In the genomic region with DNA sequence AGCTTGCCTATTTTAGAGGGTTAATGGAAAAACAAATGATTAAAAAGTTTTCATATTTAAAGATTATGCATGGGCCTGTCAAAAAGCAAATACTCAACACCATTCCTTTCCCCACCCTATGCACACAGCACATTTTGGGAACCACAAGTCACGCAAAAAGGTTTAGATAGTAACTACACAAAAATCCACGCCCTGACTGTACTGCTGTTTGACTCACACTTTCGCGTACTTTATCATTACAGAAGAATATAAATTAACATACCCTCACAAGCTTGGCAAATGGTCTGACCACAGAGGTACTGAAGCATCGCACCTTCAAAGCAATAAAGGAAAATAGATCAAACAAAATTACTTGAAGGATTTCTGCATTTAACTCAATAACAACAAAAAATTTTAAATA, we compare ENCODE assay signal across 9 cellular contexts. TPM values are rescaled to one million over a fixed set of nuclear protein-coding genes. Genes with fewer than 3 reads are reported as not detected.
A peak's percentile ranks its signal among the peaks of the same experiment; 100 is the strongest.
DNase-seq lines count a peak whose midpoint lies in the region; ATAC-seq and TF ChIP-seq lines count a peak whose summit lies in the region.
"Had no signal": no experiment of that assay in that cellular context is flagged by ENCODE, and none has a peak within 500 bp of the region (broad histone marks: within the 10 kb centered on the region; RNA-seq: fewer than 3 reads in every experiment).

No MANE protein-coding gene starts in this region.

- ATAC-seq in PC-3 (peak; percentile 15), gastrocnemius medialis (no peak), HG03432 (IDR thresholded peaks at IDR 0.05; ENCODE audit: unreplicated experiment) (no peak), HG02610 (IDR thresholded peaks at IDR 0.05; ENCODE audit: unreplicated experiment) (no peak)

- TF ChIP-seq POLR2A in gastrocnemius medialis (IDR thresholded peaks at IDR 0.05): no peak

- H3K27me3 ChIP-seq in PC-3 (ENCODE audit: low read length): no peaks in the 10 kb centered on the region
- no peaks in the 10 kb centered on the region for H3K27me3 ChIP-seq in gastrocnemius medialis
- H3K27me3 ChIP-seq: pancreas had no signal

- H3K27ac ChIP-seq in PC-3 (ENCODE audit: low read length) (peak overlapping the region; percentile 36), gastrocnemius medialis (peak overlapping the region; percentile 88 to 93 (median 92))
- H3K27ac ChIP-seq: pancreas had no signal

- CTCF ChIA-PET in activated CD4-positive, alpha-beta T cell treated with anti-CD3 and anti-CD28 coated beads, Interleukin-2, amount 10 ng/mL, durations not matched to agents 7 days and 5 days (lab: Charles Lee): interaction anchor here (1.2 kb wide), 2 partner anchors 10 to 160 kb away, joined by 3 to 4 read pairs; no protein-coding TSS in a partner anchor
- CTCF ChIA-PET in PC-3 (lab: Charles Lee): interaction anchor here (0.6 kb wide), 1 partner anchor 694 kb away, joined by 4 read pairs; no protein-coding TSS in a partner anchor

- peak overlapping the region; percentile 99 for H3K4me3 Mint-ChIP-seq in activated CD4-positive, alpha-beta T cell treated with anti-CD3 and anti-CD28 coated beads, Interleukin-2, amount 10 ng/mL, durations not matched to agents 7 days and 5 days

- H4K20me1 ChIP-seq in PC-3 (ENCODE audit: low read length): no peaks in the 10 kb centered on the region

- no peak overlapping the region for H2AFZ ChIP-seq in PC-3 (ENCODE audit: low read length)

- in situ Hi-C loops in gastrocnemius medialis (cut with MboI; ENCODE audit: low sequenced_read_pairs in 4 of 4): loop anchor here in 3 of 4 donors (25.0 kb wide), 2 partner anchors 698 to 723 kb away; partner anchors contain the start of gene RCAN1 (in 2 of the 3)

- H3K9me3 ChIP-seq in PC-3 (ENCODE audit: low read length) (no peaks in the 10 kb centered on the region), gastrocnemius medialis (no peaks in the 10 kb centered on the region)
- H3K9me3 ChIP-seq: pancreas had no signal

- H3K36me3 ChIP-seq in PC-3 (ENCODE audit: low read depth, low read length) (peaks cover 36% of the 10 kb centered on the region), gastrocnemius medialis (peaks cover 0 to 42% of the 10 kb centered on the region in 2 donors)

- intact Hi-C loops in PC-3 (cut with micrococcal nuclease): no loop called here
- intact Hi-C loops in gastrocnemius medialis (cut with DNase I; ENCODE audit: low total_unique reads): loop anchor here (2.0 to 10.0 kb wide), 3 partner anchors 159 to 701 kb away; partner anchors contain the start of genes MRPS6, RCAN1 and SLC5A3

- H3K27ac Mint-ChIP-seq in activated CD4-positive, alpha-beta T cell treated with anti-CD3 and anti-CD28 coated beads, Interleukin-2, amount 10 ng/mL, durations not matched to agents 7 days and 5 days: no peak overlapping the region

- peaks cover 52% of the 10 kb centered on the region for H3K79me2 ChIP-seq in PC-3 (ENCODE audit: low read length)

- no peak for DNase-seq in activated CD4-positive, alpha-beta T cell treated with anti-CD3 and anti-CD28 coated beads, Interleukin-2, amount 10 ng/mL, durations not matched to agents 7 days and 5 days
- DNase-seq in activated CD4-positive, alpha-beta T cell treated with anti-CD3 and anti-CD28 coated beads, Interleukin-2, amount 50 U/mL, for 4 hours: no peak
- DNase-seq in PC-3: peak; percentile 50
- no peak for DNase-seq in epithelial cell of proximal tubule (ENCODE audit: low read depth)
- DNase-seq in gastrocnemius medialis: no peak
- DNase-seq in NCI-H2081 (lab: John Stamatoyannopoulos, UW): no peak
- DNase-seq: pancreas had no signal

- H3K9me2 ChIP-seq in PC-3 (replicated peaks; ENCODE audit: low read length): no peaks in the 10 kb centered on the region

- no peaks in the 10 kb centered on the region for H3K9me3 Mint-ChIP-seq in activated CD4-positive, alpha-beta T cell treated with anti-CD3 and anti-CD28 coated beads, Interleukin-2, amount 10 ng/mL, durations not matched to agents 7 days and 5 days

- TF ChIP-seq CTCF in PC-3 (conservative IDR thresholded peaks at IDR 0.05; ENCODE audit: low read depth, low read length): no peak
- no peak for TF ChIP-seq CTCF in epithelial cell of proximal tubule (conservative IDR thresholded peaks at IDR 0.05; ENCODE audit: low read depth, low read length)
- TF ChIP-seq CTCF in gastrocnemius medialis (IDR thresholded peaks at IDR 0.05 in 4 of 5, conservative IDR thresholded peaks at IDR 0.05 in 1 of 5): no peak

- H3K4me3 ChIP-seq in PC-3 (ENCODE audit: low read length) (peak overlapping the region; percentile 85), epithelial cell of proximal tubule (ENCODE audit: low read depth, low read length) (peak overlapping the region; percentile 94), gastrocnemius medialis (peak overlapping the region; percentile 86 to 96 (median 90))

- peak overlapping the region; percentile 92 for H3K9ac ChIP-seq in PC-3 (ENCODE audit: low read length)

- peaks cover 49% of the 10 kb centered on the region for H3K4me1 Mint-ChIP-seq in activated CD4-positive, alpha-beta T cell treated with anti-CD3 and anti-CD28 coated beads, Interleukin-2, amount 10 ng/mL, durations not matched to agents 7 days and 5 days

- H3K27me3 Mint-ChIP-seq in activated CD4-positive, alpha-beta T cell treated with anti-CD3 and anti-CD28 coated beads, Interleukin-2, amount 10 ng/mL, durations not matched to agents 7 days and 5 days: no peaks in the 10 kb centered on the region

- H3K4me2 ChIP-seq in PC-3 (ENCODE audit: low read length): peak overlapping the region; percentile 82

- H3F3A ChIP-seq in PC-3 (ENCODE audit: low read length, unreplicated experiment): no peaks in the 10 kb centered on the region

- BruUV-seq in PC-3 (replicated peaks; lab: Mats Ljungman, UMichigan): no TSS peak

- peaks cover 38% of the 10 kb centered on the region for H3K36me3 Mint-ChIP-seq in activated CD4-positive, alpha-beta T cell treated with anti-CD3 and anti-CD28 coated beads, Interleukin-2, amount 10 ng/mL, durations not matched to agents 7 days and 5 days (ENCODE audit: low read depth)

- POLR2A ChIA-PET in activated CD4-positive, alpha-beta T cell treated with anti-CD3 and anti-CD28 coated beads, Interleukin-2, amount 10 ng/mL, durations not matched to agents 7 days and 5 days (lab: Charles Lee): no interaction called here
- POLR2A ChIA-PET in PC-3 (lab: Charles Lee; ENCODE audit: unreplicated experiment): no interaction called here

- H3K4me1 ChIP-seq in PC-3 (ENCODE audit: insufficient read depth, low read length): peaks cover 13% of the 10 kb centered on the region
- peaks cover 17 to 26% of the 10 kb centered on the region in 2 donors for H3K4me1 ChIP-seq in gastrocnemius medialis

RNA-seq across cellular contexts. Expression of gene ATP5PO, which starts 1.4 kb away (rescaled TPM):
- total RNA-seq in activated CD4-positive, alpha-beta T cell treated with anti-CD3 and anti-CD28 coated beads, Interleukin-2, amount 10 ng/mL, durations not matched to agents 7 days and 5 days: 100 to 1,000 TPM; 190 to 201 TPM
- total RNA-seq in PC-3 (2014; rRNA removed): 288 and 386 TPM in 2 replicates
- 226 and 313 TPM in 2 replicates for total RNA-seq in epithelial cell of proximal tubule
- total RNA-seq in gastrocnemius medialis: 100 to 1,000 TPM; 261 to 560 (median 356) TPM
